ENCODE assay signal across 1 cellular context in the genomic region with DNA sequence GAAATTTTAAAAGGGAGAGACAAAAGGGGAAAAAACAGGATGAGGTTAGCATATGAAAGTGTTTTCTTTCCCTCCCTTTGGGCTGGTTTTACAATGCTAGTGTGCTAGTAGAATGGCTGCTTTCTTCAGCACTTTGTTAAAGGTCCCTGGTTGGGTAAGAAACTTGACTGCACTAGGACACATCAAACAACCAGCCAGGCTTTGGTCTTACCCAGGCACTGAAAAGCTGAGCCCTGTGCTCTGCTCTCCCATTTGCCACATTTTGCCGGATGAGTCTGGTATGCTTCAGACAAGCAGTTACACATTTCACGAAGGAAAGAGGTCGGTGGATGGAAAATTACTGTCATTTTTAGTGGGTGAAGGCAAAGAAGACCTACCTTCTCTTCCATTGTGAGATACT.
TF ChIP-seq lines count a peak whose summit lies in the region.

No MANE protein-coding gene starts in this region.

TF ChIP-seq in H1, 55 proteins besides CTCF, POLR2A, EP300 and RAD21 (continued from another document):
- TF ChIP-seq ZNF274 (IDR thresholded peaks at IDR 0.05; ENCODE audit: borderline replicate concordance, extremely low read depth, low read length) (no peak), POLR2AphosphoS5 (IDR thresholded peaks at IDR 0.05; ENCODE audit: low read depth, low read length) (no peak), BACH1 (IDR thresholded peaks at IDR 0.05; ENCODE audit: low read length) (no peak), MAFK (IDR thresholded peaks at IDR 0.05; ENCODE audit: low read depth, low read length) (no peak), CEBPB (IDR thresholded peaks at IDR 0.05; ENCODE audit: low read depth, low read length) (no peak), CHD1 (IDR thresholded peaks at IDR 0.05; ENCODE audit: low read depth, low read length) (no peak), SUZ12 (IDR thresholded peaks at IDR 0.05; ENCODE audit: low read length) (no peak), SRF (IDR thresholded peaks at IDR 0.05; ENCODE audit: low read depth, low read length) (no peak), RNF2 (IDR thresholded peaks at IDR 0.05; ENCODE audit: borderline replicate concordance, low read depth, low read length, missing control alignments, poor library complexity, severe bottlenecking) (no peak), SIN3A (conservative IDR thresholded peaks at IDR 0.05 in 1 of 2, IDR thresholded peaks at IDR 0.05 in 1 of 2; ENCODE audit: low read depth in 1 of 2, low read length in 2 of 2) (no peak), JUN (IDR thresholded peaks at IDR 0.05; ENCODE audit: low read depth, low read length) (no peak)
- TF ChIP-seq, protein P1, sequence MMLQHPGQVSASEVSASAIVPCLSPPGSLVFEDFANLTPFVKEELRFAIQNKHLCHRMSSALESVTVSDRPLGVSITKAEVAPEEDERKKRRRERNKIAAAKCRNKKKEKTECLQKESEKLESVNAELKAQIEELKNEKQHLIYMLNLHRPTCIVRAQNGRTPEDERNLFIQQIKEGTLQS (IDR thresholded peaks at IDR 0.05; ENCODE audit: insufficient read depth, low read depth, low read length), result no peak
- TF ChIP-seq, protein P2, sequence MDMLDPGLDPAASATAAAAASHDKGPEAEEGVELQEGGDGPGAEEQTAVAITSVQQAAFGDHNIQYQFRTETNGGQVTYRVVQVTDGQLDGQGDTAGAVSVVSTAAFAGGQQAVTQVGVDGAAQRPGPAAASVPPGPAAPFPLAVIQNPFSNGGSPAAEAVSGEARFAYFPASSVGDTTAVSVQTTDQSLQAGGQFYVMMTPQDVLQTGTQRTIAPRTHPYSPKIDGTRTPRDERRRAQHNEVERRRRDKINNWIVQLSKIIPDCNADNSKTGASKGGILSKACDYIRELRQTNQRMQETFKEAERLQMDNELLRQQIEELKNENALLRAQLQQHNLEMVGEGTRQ (IDR thresholded peaks at IDR 0.05; ENCODE audit: low read length), result no peak
